In genomic region chr5:95969646-95970358, GRCh38 we compare ENCODE assay signal across 21 cellular contexts. TPM values are rescaled to one million over a fixed set of nuclear protein-coding genes. Genes with fewer than 3 reads are reported as not detected.
DNase-seq lines count a peak whose midpoint lies in the region; ATAC-seq, FAIRE-seq and TF ChIP-seq lines count a peak whose summit lies in the region.
"Had no signal": no experiment of that assay in that cellular context is flagged by ENCODE, and none has a peak within 500 bp of the region (broad histone marks: within the 10 kb centered on the region; RNA-seq: fewer than 3 reads in every experiment).

No MANE protein-coding gene starts in this region.

- H3K36me3 Mint-ChIP-seq in activated T-helper 17 cell treated with anti-CD3 and anti-CD28 coated beads, Interleukin-2, amount 50 U/mL, for 72 hours (ENCODE audit: low read depth), result no peaks in the 10 kb centered on the region
- H3K36me3 Mint-ChIP-seq: mesothelial cell of epicardium had no signal

- H3K36me3 ChIP-seq in right lobe of liver, result no peaks in the 10 kb centered on the region
- H3K36me3 ChIP-seq: colonic mucosa had no signal

- intact Hi-C loops in right lobe of liver (cut with DNase I), result loop anchor here in 1 of 2 donors (10.0 kb wide), 1 partner anchor 365 kb away; no protein-coding TSS in a partner anchor

- H3K9me3 ChIP-seq in right lobe of liver, result no peaks in the 10 kb centered on the region
- H3K9me3 ChIP-seq: colonic mucosa had no signal

- H3K27me3 Mint-ChIP-seq in activated T-helper 17 cell treated with anti-CD3 and anti-CD28 coated beads, Interleukin-2, amount 50 U/mL, for 72 hours, result no peaks in the 10 kb centered on the region

- ATAC-seq in right lobe of liver (peak; percentile 56 to 75 (median 68)), SK-N-SH treated with all-trans-retinoic acid at 6 μM for 48 hours (no peak)
- no peak for ATAC-seq in activated T-helper 17 cell treated with anti-CD3 and anti-CD28 coated beads, Interleukin-2, amount 50 U/mL, for 72 hours (replicated peaks)
- ATAC-seq: activated CD4-positive, alpha-beta T cell treated with anti-CD3 and anti-CD28 coated beads for 36 hours; stimulated activated naive CD8-positive, alpha-beta T cell treated with anti-CD3 and anti-CD28 coated beads, Interleukin-15, Interleukin-2, amounts not matched to agents 100 U/mL and 50 U/mL, for 24 hours had no signal

- H3K27ac Mint-ChIP-seq in activated T-helper 17 cell treated with anti-CD3 and anti-CD28 coated beads, Interleukin-2, amount 50 U/mL, for 72 hours, result no peak overlapping the region
- H3K27ac Mint-ChIP-seq: activated CD4-positive, alpha-beta T cell treated with anti-CD3 and anti-CD28 coated beads for 36 hours; HFFc6; mesothelial cell of epicardium had no signal

- TF ChIP-seq CTCF in epithelial cell of esophagus (IDR thresholded peaks at IDR 0.05; ENCODE audit: insufficient read depth, low read depth, low read length, missing control alignments) (no peak), right lobe of liver (IDR thresholded peaks at IDR 0.05) (no peak)

- no peaks in the 10 kb centered on the region for H3K27me3 ChIP-seq in right lobe of liver
- H3K27me3 ChIP-seq: colonic mucosa had no signal

- no peaks in the 10 kb centered on the region for H3K9me3 Mint-ChIP-seq in activated T-helper 17 cell treated with anti-CD3 and anti-CD28 coated beads, Interleukin-2, amount 50 U/mL, for 72 hours
- H3K9me3 Mint-ChIP-seq: mesothelial cell of epicardium had no signal

- FAIRE-seq in HTR-8/SVneo (lab: Jason Lieb, UNC), result no peak
- FAIRE-seq: urothelium cell line had no signal

- DNase-seq in AML-193 (lab: John Stamatoyannopoulos, UW) (peak; percentile 74), NCI-H69 (lab: John Stamatoyannopoulos, UW) (peak; percentile 33), epithelial cell of esophagus (ENCODE audit: low read depth) (peak; percentile 74), right lobe of liver (no peak), HTR-8/SVneo (ENCODE audit: insufficient read length, low spot score) (no peak)
- no peak for DNase-seq in activated T-cell treated with anti-CD3 and anti-CD28 coated beads, Interleukin-2, amount 50 U/mL, for 48 hours
- DNase-seq: activated CD4-positive, alpha-beta T cell treated with anti-CD3 and anti-CD28 coated beads for 36 hours; activated gamma-delta T cell treated with Interleukin-2 at 50 U/mL for 16 hours; colonic mucosa; COR-L47; head of caudate nucleus; HFFc6; islet precursor cell; NCI-H2029; NCI-H524 treated with DMSO at 0.1 percent for 48 hours; stimulated activated naive CD8-positive, alpha-beta T cell treated with anti-CD3 and anti-CD28 coated beads, Interleukin-15, Interleukin-2, amounts not matched to agents 100 U/mL and 50 U/mL, for 24 hours; T1000 had no signal

- no peak overlapping the region for H3K4me3 Mint-ChIP-seq in activated T-helper 17 cell treated with anti-CD3 and anti-CD28 coated beads, Interleukin-2, amount 50 U/mL, for 72 hours
- H3K4me3 Mint-ChIP-seq: activated CD4-positive, alpha-beta T cell treated with anti-CD3 and anti-CD28 coated beads for 36 hours; HFFc6; mesothelial cell of epicardium had no signal

- 65% methylated on average over 5 of the region's 5 CpGs for WGBS in right lobe of liver (ENCODE audit: insufficient coverage, low coverage, low lambda C conversion rate, missing lambda C conversion rate)

- peaks cover 0 to 23% (median 7%) of the 10 kb centered on the region in 4 donors for H3K4me1 ChIP-seq in right lobe of liver

- H3K4me3 ChIP-seq in epithelial cell of esophagus (ENCODE audit: low read length) (no peak overlapping the region), right lobe of liver (no peak overlapping the region)
- H3K4me3 ChIP-seq: colonic mucosa had no signal

- TF ChIP-seq POLR2A in right lobe of liver (IDR thresholded peaks at IDR 0.05), result no peak

- peak overlapping the region; percentile 29 to 50 (median 47) for H3K27ac ChIP-seq in right lobe of liver
- H3K27ac ChIP-seq: colonic mucosa had no signal

- H3K4me1 Mint-ChIP-seq in activated T-helper 17 cell treated with anti-CD3 and anti-CD28 coated beads, Interleukin-2, amount 50 U/mL, for 72 hours, result peaks cover 6% of the 10 kb centered on the region
- H3K4me1 Mint-ChIP-seq: mesothelial cell of epicardium had no signal

TF ChIP-seq in SK-N-SH treated with all-trans-retinoic acid at 6 μM for 48 hours, 23 proteins besides CTCF, POLR2A, EP300 and RAD21:
- TF ChIP-seq ZNF565 (CRISPR knock-in tag; conservative IDR thresholded peaks at IDR 0.05; ENCODE audit: low read depth), result no peak
- TF ChIP-seq CSDC2 (CRISPR knock-in tag; IDR thresholded peaks at IDR 0.05), result no peak
- no peak for TF ChIP-seq ZFP30 (CRISPR knock-in tag; IDR thresholded peaks at IDR 0.05)
- no peak for TF ChIP-seq ZC3H10 (CRISPR knock-in tag; IDR thresholded peaks at IDR 0.05)

RNA-seq across cellular contexts. Expression of gene ELL2, which starts 8.2 kb away (rescaled TPM):
- total RNA-seq in right lobe of liver, result 10 to 100 TPM; 74.3 to 96.4 (median 84.5) TPM
- total RNA-seq in activated T-helper 17 cell treated with anti-CD3 and anti-CD28 coated beads, Interleukin-2, amount 50 U/mL, for 72 hours, result 100 to 1,000 TPM; 159 to 172 TPM

Comparison
In these comparisons a context has a peak if more than half of its experiments do, and no peak if none do; other contexts are left out.
1. DNase-seq: peak in AML-193 (2 of 2), NCI-H69 (single experiment) and epithelial cell of esophagus (single experiment); none in right lobe of liver (0 of 3), HTR-8/SVneo (single experiment) and activated T-cell treated with anti-CD3 and anti-CD28 coated beads, Interleukin-2, amount 50 U/mL, for 48 hours (0 of 2).
2. ATAC-seq: peak in right lobe of liver (4 of 4); none in activated T-helper 17 cell treated with anti-CD3 and anti-CD28 coated beads, Interleukin-2, amount 50 U/mL, for 72 hours (single experiment) and SK-N-SH treated with all-trans-retinoic acid at 6 μM for 48 hours (single experiment).